In the genomic region with DNA sequence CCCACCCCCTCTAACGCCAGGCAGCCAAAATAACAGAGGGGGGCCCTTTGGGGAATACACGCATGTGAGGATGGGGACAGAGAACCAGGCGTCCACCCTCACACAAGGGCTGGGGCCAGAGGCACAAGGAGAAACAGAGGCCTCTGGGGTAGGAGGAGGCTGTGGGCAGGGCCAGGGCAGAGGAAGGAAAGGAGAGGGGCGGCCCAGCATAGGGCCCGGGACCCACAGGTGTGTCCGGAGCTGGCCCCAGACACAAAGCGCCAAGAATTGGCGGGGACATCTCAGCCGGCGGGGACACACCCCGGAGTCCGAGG, we compare ENCODE assay signal across 14 cellular contexts. TPM values are rescaled to one million over a fixed set of nuclear protein-coding genes. Genes with fewer than 3 reads are reported as not detected.
DNase-seq lines count a peak whose midpoint lies in the region; ATAC-seq, FAIRE-seq and TF ChIP-seq lines count a peak whose summit lies in the region.
"Had no signal": no experiment of that assay in that cellular context is flagged by ENCODE, and none has a peak within 500 bp of the region (broad histone marks: within the 10 kb centered on the region; RNA-seq: fewer than 3 reads in every experiment).

No MANE protein-coding gene starts in this region.

- intact Hi-C loops in PC-3 (cut with micrococcal nuclease) = loop anchor here (5.0 kb wide), 1 partner anchor 143 kb away; no protein-coding TSS in a partner anchor

- no peaks in the 10 kb centered on the region for H3K36me3 Mint-ChIP-seq in neural crest cell (ENCODE audit: low read depth)
- H3K36me3 Mint-ChIP-seq: natural killer cell had no signal

- no peaks in the 10 kb centered on the region for H3K9me2 ChIP-seq in PC-3 (replicated peaks; ENCODE audit: low read length)

- no peaks in the 10 kb centered on the region for H3K36me3 ChIP-seq in PC-3 (ENCODE audit: low read depth, low read length)

- no peak for ATAC-seq in PC-3
- ATAC-seq: natural killer cell had no signal

- H3K27me3 Mint-ChIP-seq in neural crest cell (ENCODE audit: low read depth) = no peaks in the 10 kb centered on the region

- CTCF ChIA-PET in AG04449 (lab: Yijun Ruan, JAX) = interaction anchor here (0.7 to 11.0 kb wide), 10 partner anchors 8 to 163 kb away, joined by 3 to 236 read pairs (median 9); a partner anchor contains a TSS
- CTCF ChIA-PET in PC-3 (lab: Charles Lee) = no interaction called here

- no peaks in the 10 kb centered on the region for H3K27me3 ChIP-seq in PC-3 (ENCODE audit: low read length)

- H3K9me3 Mint-ChIP-seq in neural crest cell = no peaks in the 10 kb centered on the region
- H3K9me3 Mint-ChIP-seq: natural killer cell had no signal

- H3K4me3 Mint-ChIP-seq in neural crest cell = peak overlapping the region; percentile 85
- H3K4me3 Mint-ChIP-seq: natural killer cell had no signal

- H3K9ac ChIP-seq in PC-3 (ENCODE audit: low read length) = peak overlapping the region; percentile 61
- H3K9ac ChIP-seq: KMS-11 had no signal

- H4K20me1 ChIP-seq in PC-3 (ENCODE audit: low read length) = no peaks in the 10 kb centered on the region

- no peak overlapping the region for H3K27ac Mint-ChIP-seq in neural crest cell (ENCODE audit: unreplicated experiment)
- H3K27ac Mint-ChIP-seq: natural killer cell had no signal

- H3K4me3 ChIP-seq in AG04449 (ENCODE audit: low read depth, low read length) = peak overlapping the region; percentile 56
- H3K4me3 ChIP-seq in PC-3 (ENCODE audit: low read length) = peak overlapping the region; percentile 70
- peak overlapping the region; percentile 40 to 50 for H3K4me3 ChIP-seq in foreskin fibroblast (ENCODE audit: low read depth in 1 of 2, low read length in 2 of 2)

- BruUV-seq in PC-3 (replicated peaks; lab: Mats Ljungman, UMichigan) = no TSS peak

- TF ChIP-seq CTCF in AG04449 (IDR thresholded peaks at IDR 0.05; ENCODE audit: insufficient read depth, low read length, missing control alignments) = no peak
- TF ChIP-seq CTCF in PC-3 (conservative IDR thresholded peaks at IDR 0.05; ENCODE audit: low read depth, low read length) = no peak
- no peak for TF ChIP-seq CTCF in foreskin fibroblast (IDR thresholded peaks at IDR 0.05; ENCODE audit: low read depth, low read length)
- TF ChIP-seq CTCF in neural crest cell (conservative IDR thresholded peaks at IDR 0.05) = no peak

- H3K9me3 ChIP-seq in PC-3 (ENCODE audit: low read length) = no peaks in the 10 kb centered on the region

- POLR2A ChIA-PET in AG04449 (lab: Yijun Ruan, JAX) (no interaction called here), PC-3 (lab: Charles Lee; ENCODE audit: unreplicated experiment) (no interaction called here)

- peaks cover 16% of the 10 kb centered on the region for H3K4me1 Mint-ChIP-seq in neural crest cell

- peak overlapping the region; percentile 47 for H2AFZ ChIP-seq in PC-3 (ENCODE audit: low read length)

- no peaks in the 10 kb centered on the region for H3F3A ChIP-seq in PC-3 (ENCODE audit: low read length, unreplicated experiment)

- peaks cover 39% of the 10 kb centered on the region for H3K79me2 ChIP-seq in PC-3 (ENCODE audit: low read length)

- no peak for FAIRE-seq in urothelium cell line (lab: Jason Lieb, UNC)

- DNase-seq in AG04449 (ENCODE audit: low read depth, low spot score) (no peak), PC-3 (no peak), foreskin fibroblast (no peak), neural crest cell (ENCODE audit: low read depth, low spot score) (no peak), T-helper 9 cell (no peak), NOMO-1 treated with dmso at 0.1 percent for 144 hours (lab: John Stamatoyannopoulos, UW; ENCODE audit: unreplicated experiment) (no peak), urothelium cell line (ENCODE audit: low spot score) (no peak), superior temporal gyrus (ENCODE audit: extremely low spot score) (no peak)
- DNase-seq: aorta, head of caudate nucleus, natural killer cell, NCI-H510A treated with DMSO at 0.1 percent for 48 hours had no signal

- H3K4me2 ChIP-seq in PC-3 (ENCODE audit: low read length) = peak overlapping the region; percentile 82
- H3K4me2 ChIP-seq: KMS-11 had no signal

- H3K4me1 ChIP-seq in PC-3 (ENCODE audit: insufficient read depth, low read length) = peaks cover 24% of the 10 kb centered on the region

- no peak overlapping the region for H3K27ac ChIP-seq in PC-3 (ENCODE audit: low read length)
- H3K27ac ChIP-seq: C4-2B, KMS-11 had no signal

RNA-seq across cellular contexts. Expression of a gene that starts 6.7 kb away (rescaled TPM):
- 42.8 and 66.1 TPM in 2 replicates for total RNA-seq in PC-3 (2014; rRNA removed)
- total RNA-seq in neural crest cell = 28.9 and 31.7 TPM in 2 replicates

RNA-seq across cellular contexts. Expression of a gene that starts 18.8 kb away (rescaled TPM):
- 42.5 and 60.1 TPM in 2 replicates for total RNA-seq in PC-3 (2014; rRNA removed)
- total RNA-seq in neural crest cell = 23.4 and 26.1 TPM in 2 replicates
